ENCODE assay signal across 23 cellular contexts in the genomic region with DNA sequence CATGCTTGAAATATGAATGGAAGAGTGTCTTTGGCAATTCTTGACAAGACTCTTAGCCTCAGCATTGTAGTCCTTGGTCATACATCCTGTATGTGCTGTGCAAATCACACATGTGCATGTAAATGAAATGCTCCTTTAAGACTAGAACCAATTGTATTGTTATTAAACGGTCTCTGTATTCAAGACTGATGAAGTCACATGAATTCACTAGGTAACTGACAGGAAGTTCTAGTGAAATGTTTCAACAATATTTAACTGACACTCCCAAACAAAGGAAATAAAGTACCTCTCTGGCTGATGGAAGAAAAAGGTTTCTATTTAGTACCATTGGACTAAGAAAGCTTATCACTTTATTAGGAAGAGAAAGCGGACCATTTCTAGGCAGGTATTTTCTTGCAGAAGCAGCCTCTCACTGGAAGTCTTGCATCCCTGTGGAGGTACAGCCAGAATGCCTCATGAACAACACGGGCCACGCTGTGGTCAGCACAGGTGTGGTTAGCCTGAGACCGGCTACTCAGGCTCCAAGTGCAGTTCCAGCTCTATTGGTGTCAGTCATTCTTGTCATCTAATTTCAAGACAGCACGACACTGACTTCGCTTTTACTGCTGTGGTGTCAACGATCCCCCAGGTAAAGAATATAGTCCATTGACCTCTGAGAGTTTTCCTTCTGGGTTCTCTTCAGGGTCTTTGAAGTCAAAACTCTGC.
"Had no signal": no experiment of that assay in that cellular context is flagged by ENCODE, and none has a peak within 500 bp of the region (broad histone marks: within the 10 kb centered on the region; RNA-seq: fewer than 3 reads in every experiment).

No MANE protein-coding gene starts in this region.

- H3K4me3 ChIP-seq: ascending aorta, cardiac muscle cell, SJSA1 had no signal

- H3K9me3 ChIP-seq: ascending aorta, SJSA1, SK-N-SH had no signal

- H3K4me1 ChIP-seq: ascending aorta, SJSA1 had no signal

- DNase-seq: activated CD4-positive, alpha-beta T cell treated with anti-CD3 and anti-CD28 coated beads, Interleukin-2, amount 10 ng/mL, durations not matched to agents 24 days and 14 days; activated CD4-positive, alpha-beta T cell treated with anti-CD3 and anti-CD28 coated beads, Interleukin-2, amount 50 U/mL, for 4 hours; activated CD8-positive, alpha-beta T cell treated with anti-CD3 and anti-CD28 coated beads for 36 hours; activated effector memory CD4-positive, alpha-beta T cell treated with anti-CD3 and anti-CD28 coated beads, Interleukin-2, amount 50 U/mL, for 16 hours; activated naive CD4-positive, alpha-beta T cell; activated naive CD4-positive, alpha-beta T cell treated with anti-CD3 and anti-CD28 coated beads, Interleukin-2, amount 50 U/mL, for 16 hours; activated naive CD8-positive, alpha-beta T cell treated with anti-CD3 and anti-CD28 coated beads for 36 hours; activated T-cell treated with anti-CD3 and anti-CD28 coated beads, Interleukin-2, amount 50 U/mL, for 1 hour; activated T-cell treated with anti-CD3 and anti-CD28 coated beads, Interleukin-2, amount 50 U/mL, for 72 hours; amygdala; NCI-H1048; NCI-H1105 treated with DMSO at 0.1 percent for 48 hours; NCI-H1436; NCI-H1694; NCI-H1930; NCI-H345; NCI-H524 treated with DMSO at 0.1 percent for 48 hours; SHP77; SK-N-SH had no signal

- H3K27me3 ChIP-seq: ascending aorta, cardiac muscle cell, SJSA1 had no signal

- H3K27ac ChIP-seq: ascending aorta, cardiac muscle cell, KMS-11, SJSA1 had no signal

- H3K36me3 ChIP-seq: ascending aorta, cardiac muscle cell, SJSA1 had no signal
